In the genomic region with DNA sequence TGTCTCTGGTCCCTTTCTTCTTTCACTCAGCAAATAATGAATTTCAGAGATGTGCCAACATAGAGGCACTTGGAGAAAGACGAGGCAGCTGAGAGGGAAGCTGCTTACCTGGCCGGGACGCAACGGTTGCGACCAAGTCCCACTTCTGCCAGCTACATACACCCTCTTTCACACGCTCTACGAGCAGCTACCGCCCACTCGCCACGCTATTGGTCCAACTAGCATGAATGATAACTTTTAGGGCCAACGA, we compare ENCODE assay signal across 8 cellular contexts. TPM values are rescaled to one million over a fixed set of nuclear protein-coding genes. Genes with fewer than 3 reads are reported as not detected.
DNase-seq lines count a peak whose midpoint lies in the region; ATAC-seq and TF ChIP-seq lines count a peak whose summit lies in the region.

No MANE protein-coding gene starts in this region.

- CTCF ChIA-PET in CD8-positive, alpha-beta T cell (lab: Charles Lee) = interaction anchor here (0.8 to 2.0 kb wide), 3 partner anchors 21 to 254 kb away, joined by 3 to 6 read pairs (median 4); a partner anchor contains a TSS

- no peaks in the 10 kb centered on the region for H3K27me3 Mint-ChIP-seq in CD8-positive, alpha-beta T cell (ENCODE audit: low read depth)
- peaks cover 9% of the 10 kb centered on the region for H3K27me3 Mint-ChIP-seq in dendritic cell treated with granulocyte-macrophage colony-stimulating factor and Interleukin-4, amounts not matched to agents 40 ng/mL and 50 ng/mL, for 4 days
- H3K27me3 Mint-ChIP-seq in neural progenitor cell (ENCODE audit: insufficient read depth, low read depth) = peaks cover 13% of the 10 kb centered on the region

- H3K79me2 ChIP-seq in neural progenitor cell (ENCODE audit: low read depth) = peaks cover 41% of the 10 kb centered on the region

- H3K9me3 ChIP-seq in CD8-positive, alpha-beta T cell (ENCODE audit: low read length) = no peaks in the 10 kb centered on the region
- no peaks in the 10 kb centered on the region for H3K9me3 ChIP-seq in neural progenitor cell (ENCODE audit: low read depth)

- intact Hi-C loops in CD8-positive, alpha-beta T cell (cut with DNase I, micrococcal nuclease) = loop anchor here (1.0 to 5.0 kb wide), 8 partner anchors 21 to 326 kb away; a partner anchor contains a TSS
- intact Hi-C loops in dendritic cell treated with granulocyte-macrophage colony-stimulating factor and Interleukin-4, amounts not matched to agents 40 ng/mL and 50 ng/mL, for 4 days (cut with micrococcal nuclease) = loop anchor here (1.0 to 2.0 kb wide), 3 partner anchors 22 to 268 kb away; a partner anchor contains a TSS

- no peak for ATAC-seq in CD8-positive, alpha-beta T cell
- ATAC-seq in GM18907 (IDR thresholded peaks at IDR 0.05; ENCODE audit: unreplicated experiment) (no peak), HG03108 (IDR thresholded peaks at IDR 0.05; ENCODE audit: unreplicated experiment) (no peak)

- H3K4me1 ChIP-seq in CD8-positive, alpha-beta T cell (ENCODE audit: insufficient read depth, low read length) = peaks cover 33% of the 10 kb centered on the region
- peaks cover 8% of the 10 kb centered on the region for H3K4me1 ChIP-seq in neural progenitor cell

- peak overlapping the region; percentile 83 for H3K4me3 Mint-ChIP-seq in CD8-positive, alpha-beta T cell
- H3K4me3 Mint-ChIP-seq in dendritic cell treated with granulocyte-macrophage colony-stimulating factor and Interleukin-4, amounts not matched to agents 40 ng/mL and 50 ng/mL, for 4 days = peak overlapping the region; percentile 87
- peak overlapping the region; percentile 96 for H3K4me3 Mint-ChIP-seq in neural progenitor cell

- H3K4me1 Mint-ChIP-seq in CD8-positive, alpha-beta T cell (ENCODE audit: low read depth) = peaks cover 46% of the 10 kb centered on the region
- H3K4me1 Mint-ChIP-seq in dendritic cell treated with granulocyte-macrophage colony-stimulating factor and Interleukin-4, amounts not matched to agents 40 ng/mL and 50 ng/mL, for 4 days (ENCODE audit: low read depth) = peaks cover 47% of the 10 kb centered on the region
- peaks cover 36% of the 10 kb centered on the region for H3K4me1 Mint-ChIP-seq in neural progenitor cell

- H3K36me3 Mint-ChIP-seq in CD8-positive, alpha-beta T cell = peaks cover 22% of the 10 kb centered on the region
- H3K36me3 Mint-ChIP-seq in dendritic cell treated with granulocyte-macrophage colony-stimulating factor and Interleukin-4, amounts not matched to agents 40 ng/mL and 50 ng/mL, for 4 days (ENCODE audit: low read depth) = peaks cover 48% of the 10 kb centered on the region
- peaks cover 6% of the 10 kb centered on the region for H3K36me3 Mint-ChIP-seq in neural progenitor cell

- H3K27me3 ChIP-seq in CD8-positive, alpha-beta T cell (ENCODE audit: insufficient read depth, low read length) = no peaks in the 10 kb centered on the region
- H3K27me3 ChIP-seq in neural progenitor cell = peaks cover 4% of the 10 kb centered on the region

- H2AFZ ChIP-seq in neural progenitor cell (replicated peaks) = peak overlapping the region; percentile 77

- H4K20me1 ChIP-seq in neural progenitor cell (ENCODE audit: low read depth) = peaks cover 39% of the 10 kb centered on the region

- no peaks in the 10 kb centered on the region for H3K36me3 ChIP-seq in CD8-positive, alpha-beta T cell (ENCODE audit: insufficient read depth, low read length)
- H3K36me3 ChIP-seq in neural progenitor cell = no peaks in the 10 kb centered on the region

- peaks cover 19% of the 10 kb centered on the region for H3F3A ChIP-seq in neural progenitor cell (ENCODE audit: low read depth)

- peak overlapping the region; percentile 46 for H3K4me3 ChIP-seq in CD8-positive, alpha-beta T cell (ENCODE audit: low read depth, low read length)
- peak overlapping the region; percentile 59 for H3K4me3 ChIP-seq in Jurkat, Clone E6-1 (ENCODE audit: low read length)
- H3K4me3 ChIP-seq in neural progenitor cell = peak overlapping the region; percentile 62

- H3K9me3 Mint-ChIP-seq in CD8-positive, alpha-beta T cell = no peaks in the 10 kb centered on the region
- H3K9me3 Mint-ChIP-seq in dendritic cell treated with granulocyte-macrophage colony-stimulating factor and Interleukin-4, amounts not matched to agents 40 ng/mL and 50 ng/mL, for 4 days = no peaks in the 10 kb centered on the region
- H3K9me3 Mint-ChIP-seq in neural progenitor cell = no peaks in the 10 kb centered on the region

- peak overlapping the region; percentile 49 for H3K9ac ChIP-seq in neural progenitor cell

- POLR2A ChIA-PET in CD8-positive, alpha-beta T cell (lab: Charles Lee) = interaction anchor here (0.6 to 3.7 kb wide), 16 partner anchors 12 to 1506 kb away, joined by 3 to 67 read pairs (median 4); a partner anchor contains a TSS

- DNase-seq in CD8-positive, alpha-beta T cell = no peak
- no peak for DNase-seq in Jurkat, Clone E6-1 (ENCODE audit: low read depth, low spot score)
- DNase-seq in neural progenitor cell (ENCODE audit: low spot score) (no peak), ureter (ENCODE audit: low spot score) (no peak), NCI-H82 (lab: John Stamatoyannopoulos, UW) (no peak)

- H3K27ac ChIP-seq in CD8-positive, alpha-beta T cell (ENCODE audit: low read depth, low read length) = peak overlapping the region; percentile 26
- no peak overlapping the region for H3K27ac ChIP-seq in neural progenitor cell

- H3K4me2 ChIP-seq in neural progenitor cell = peak overlapping the region; percentile 95

- peak overlapping the region; percentile 83 for H3K27ac Mint-ChIP-seq in CD8-positive, alpha-beta T cell
- H3K27ac Mint-ChIP-seq in dendritic cell treated with granulocyte-macrophage colony-stimulating factor and Interleukin-4, amounts not matched to agents 40 ng/mL and 50 ng/mL, for 4 days = peak overlapping the region; percentile 90
- peak overlapping the region; percentile 57 for H3K27ac Mint-ChIP-seq in neural progenitor cell

- TF ChIP-seq CTCF in CD8-positive, alpha-beta T cell (IDR thresholded peaks at IDR 0.05) = no peak
- TF ChIP-seq CTCF in neural progenitor cell (IDR thresholded peaks at IDR 0.05) = no peak

RNA-seq across cellular contexts. Expression of a gene that starts 0.8 kb away (rescaled TPM):
- total RNA-seq in CD8-positive, alpha-beta T cell = 10 to 100 TPM; 30.8 to 42.3 TPM
- 74.2 TPM for polyA plus RNA-seq in Jurkat, Clone E6-1 (2012; ENCODE audit: insufficient read depth, insufficient read length)
- 23.2 and 29.4 TPM in 2 replicates for total RNA-seq in neural progenitor cell (ENCODE audit: low replicate concordance)
- total RNA-seq in ureter = 54.6 TPM

RNA-seq across cellular contexts. Expression of a gene that starts 21.2 kb away (rescaled TPM):
- 10 to 100 TPM; 60.0 to 66.8 TPM for total RNA-seq in CD8-positive, alpha-beta T cell
- 121 TPM for polyA plus RNA-seq in Jurkat, Clone E6-1 (2012; ENCODE audit: insufficient read depth, insufficient read length)
- total RNA-seq in neural progenitor cell (ENCODE audit: low replicate concordance) = 62.0 and 64.4 TPM in 2 replicates
- total RNA-seq in ureter = 59.0 TPM

RNA-seq across cellular contexts. Expression of a gene that starts 21.3 kb away (rescaled TPM):
- total RNA-seq in CD8-positive, alpha-beta T cell = 1 to 10 TPM; 7.8 to 8.2 TPM
- polyA plus RNA-seq in Jurkat, Clone E6-1 (2012; ENCODE audit: insufficient read depth, insufficient read length) = 56.9 TPM
- 9.4 and 18.0 TPM in 2 replicates for total RNA-seq in neural progenitor cell (ENCODE audit: low replicate concordance)
- total RNA-seq in ureter = 16.8 TPM

RNA-seq across cellular contexts. Expression of a gene that starts 22.7 kb away (rescaled TPM):
- total RNA-seq in CD8-positive, alpha-beta T cell = 10 to 100 TPM; 15.5 to 15.8 TPM
- 18.9 TPM for polyA plus RNA-seq in Jurkat, Clone E6-1 (2012; ENCODE audit: insufficient read depth, insufficient read length)
- 2.7 and 5.4 TPM in 2 replicates for total RNA-seq in neural progenitor cell (ENCODE audit: low replicate concordance)
- total RNA-seq in ureter = 5.8 TPM

RNA-seq across cellular contexts. Expression of a gene that starts 34.1 kb away (rescaled TPM):
- total RNA-seq in CD8-positive, alpha-beta T cell = 10 to 100 TPM; 51.8 to 66.8 TPM
- polyA plus RNA-seq in Jurkat, Clone E6-1 (2012; ENCODE audit: insufficient read depth, insufficient read length) = 367 TPM
- total RNA-seq in neural progenitor cell (ENCODE audit: low replicate concordance) = 40.3 and 75.9 TPM in 2 replicates
- 126 TPM for total RNA-seq in ureter
